In genomic region chr10:4626919-4627318, GRCh38 we compare ENCODE assay signal across 9 cellular contexts.
"Had no signal": no experiment of that assay in that cellular context is flagged by ENCODE, and none has a peak within 500 bp of the region (broad histone marks: within the 10 kb centered on the region; RNA-seq: fewer than 3 reads in every experiment).

No MANE protein-coding gene starts in this region.

- H3K4me3 ChIP-seq: GM23248 had no signal

- FAIRE-seq: H54, HTR-8/SVneo had no signal

- H3K9ac ChIP-seq: GM23248, KMS-11 had no signal

- DNase-seq: GM23248, GOT3, H9, HCEC 1CT, Karpas-422, KBM-7 had no signal

- H3K4me2 ChIP-seq: KMS-11 had no signal

- H3K27ac ChIP-seq: GM23248, KMS-11 had no signal

- H2AFZ ChIP-seq: GM23248 had no signal
